In the genomic region with DNA sequence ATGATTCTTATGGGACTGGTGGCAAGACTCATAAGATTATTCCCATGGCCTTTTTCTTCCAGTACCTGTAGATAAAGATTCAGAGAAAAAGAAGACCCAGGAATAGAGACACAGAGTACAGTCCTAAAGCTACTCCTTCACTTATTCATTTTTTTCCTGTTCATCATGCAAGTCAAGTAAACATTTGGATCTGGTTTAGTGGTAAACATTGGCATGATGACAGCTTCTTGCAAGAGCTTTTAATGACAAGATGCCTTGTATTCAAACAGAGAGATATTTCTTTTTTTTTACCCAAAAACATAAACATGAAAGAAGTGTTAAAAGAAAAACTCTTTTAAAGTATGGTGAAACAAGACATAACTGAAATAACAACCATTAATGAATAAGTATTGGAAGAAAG, we compare ENCODE assay signal across 28 cellular contexts. TPM values are rescaled to one million over a fixed set of nuclear protein-coding genes. Genes with fewer than 3 reads are reported as not detected.
"Had no signal": no experiment of that assay in that cellular context is flagged by ENCODE, and none has a peak within 500 bp of the region (broad histone marks: within the 10 kb centered on the region; RNA-seq: fewer than 3 reads in every experiment).

No MANE protein-coding gene starts in this region.

- H3K27ac ChIP-seq: colonic mucosa, esophagus squamous epithelium, gastroesophageal sphincter, left ventricle myocardium inferior, lower lobe of right lung, neural progenitor cell, parathyroid adenoma, prostate gland, right lobe of liver, testis, tibial nerve, upper lobe of right lung had no signal

- H3K9me3 ChIP-seq: colonic mucosa, esophagus squamous epithelium, gastroesophageal sphincter, left ventricle myocardium inferior, lower lobe of right lung, prostate gland, right lobe of liver, testis, upper lobe of right lung had no signal

- H3K9me3 Mint-ChIP-seq: immature natural killer cell; memory B cell; natural killer cell treated with Interleukin-12 subunit alpha and Interleukin-12 subunit beta and Interleukin-15 and Interleukin-18, amount 100 ng/mL, for 72 hours had no signal

- H3K4me1 Mint-ChIP-seq: neural progenitor cell; stimulated activated naive CD8-positive, alpha-beta T cell treated with anti-CD3 and anti-CD28 coated beads, Interleukin-15, amount 100 ng/mL, for 72 hours had no signal

- ATAC-seq: gastroesophageal sphincter; left cardiac atrium; natural killer cell treated with Interleukin-12 subunit alpha and Interleukin-12 subunit beta and Interleukin-15 and Interleukin-18, amount 100 ng/mL, for 72 hours; stimulated activated naive B cell treated with anti-CD40 and anti-IgM and Interleukin-4, amounts not matched to agents 10 μg/mL and 1 μg/mL and 100 μg/mL, for 72 hours; stimulated activated naive CD8-positive, alpha-beta T cell treated with anti-CD3 and anti-CD28 coated beads, Interleukin-15, amount 100 ng/mL, for 72 hours had no signal

- H3K36me3 Mint-ChIP-seq: memory B cell; natural killer cell treated with Interleukin-12 subunit alpha and Interleukin-12 subunit beta and Interleukin-15 and Interleukin-18, amount 100 ng/mL, for 72 hours; neural progenitor cell had no signal

- H3K36me3 ChIP-seq: colonic mucosa, esophagus squamous epithelium, gastroesophageal sphincter, left ventricle myocardium inferior, lower lobe of right lung, neural progenitor cell, prostate gland, right lobe of liver, tibial nerve, upper lobe of right lung had no signal

- H3K9ac ChIP-seq: neural progenitor cell, parathyroid adenoma had no signal

- H2AFZ ChIP-seq: neural progenitor cell, parathyroid adenoma had no signal

- H3K79me2 ChIP-seq: parathyroid adenoma had no signal

- H3K27me3 ChIP-seq: colonic mucosa, esophagus squamous epithelium, neural progenitor cell, right lobe of liver, testis, tibial nerve, upper lobe of right lung had no signal

- DNase-seq: cerebellar nuclear complex; colonic mucosa; dermis blood vessel endothelial cell; esophagus squamous epithelium; foreskin fibroblast; glutamatergic neuron; immature natural killer cell; kidney; left cardiac atrium; left ventricle myocardium inferior; lower lobe of right lung; midbrain; retina; right lobe of liver; stimulated activated CD4-positive, alpha-beta T cell treated with anti-CD3 and anti-CD28 coated beads, Interleukin-2, amount 100 ng/mL, for 24 hours; stimulated activated CD4-positive, alpha-beta T cell treated with anti-CD3 and anti-CD28 coated beads, Interleukin-4, amount 100 ng/mL, for 4 hours; stimulated activated naive B cell treated with anti-CD40 and anti-IgM and Interleukin-4, amounts not matched to agents 10 μg/mL and 1 μg/mL and 100 μg/mL, for 72 hours; stimulated activated naive CD8-positive, alpha-beta T cell treated with anti-CD3 and anti-CD28 coated beads, Interleukin-15, amount 100 ng/mL, for 72 hours; testis; upper lobe of right lung had no signal

- H3K4me2 ChIP-seq: neural progenitor cell had no signal

- H3K4me1 ChIP-seq: colonic mucosa, gastroesophageal sphincter, left ventricle myocardium inferior, lower lobe of right lung, neural progenitor cell, parathyroid adenoma, prostate gland, right lobe of liver, testis, tibial nerve, upper lobe of right lung had no signal

- H3K4me3 ChIP-seq: colonic mucosa, esophagus squamous epithelium, gastroesophageal sphincter, left ventricle myocardium inferior, lower lobe of right lung, neural progenitor cell, prostate gland, right lobe of liver, testis, tibial nerve, upper lobe of right lung had no signal

- H3K4me3 Mint-ChIP-seq: immature natural killer cell; memory B cell; natural killer cell treated with Interleukin-12 subunit alpha and Interleukin-12 subunit beta and Interleukin-15 and Interleukin-18, amount 100 ng/mL, for 72 hours; neural progenitor cell; stimulated activated naive B cell treated with anti-CD40 and anti-IgM and Interleukin-4, amounts not matched to agents 10 μg/mL and 1 μg/mL and 100 μg/mL, for 72 hours; stimulated activated naive CD8-positive, alpha-beta T cell treated with anti-CD3 and anti-CD28 coated beads, Interleukin-15, amount 100 ng/mL, for 72 hours had no signal

RNA-seq across cellular contexts. Expression of gene CXCR2, which starts 20.2 kb away (rescaled TPM):
- total RNA-seq: dermis blood vessel endothelial cell, epithelial cell of proximal tubule had no signal

RNA-seq across cellular contexts. Expression of gene CXCR1, which starts 20.7 kb away (rescaled TPM):
- total RNA-seq: dermis blood vessel endothelial cell, epithelial cell of proximal tubule had no signal
